ENCODE assay signal across 37 cellular contexts in genomic region chr9:32820322-32820721, GRCh38. TPM values are rescaled to one million over a fixed set of nuclear protein-coding genes. Genes with fewer than 3 reads are reported as not detected.
"Had no signal": no experiment of that assay in that cellular context is flagged by ENCODE, and none has a peak within 500 bp of the region (broad histone marks: within the 10 kb centered on the region; RNA-seq: fewer than 3 reads in every experiment).

No MANE protein-coding gene starts in this region.

- H3K9me3 ChIP-seq: MG63 had no signal

- DNase-seq: Karpas-422, Kasumi-1, MG63, MM.1S, MV-4-11, NCI-H1048, NCI-H1092, NCI-H1092 treated with DMSO at 0.1 percent for 48 hours, NCI-H1105, NCI-H1417, NCI-H1417 treated with DMSO at 0.1 percent for 48 hours, NCI-H1436, NCI-H1436 treated with DMSO at 0.1 percent for 48 hours, NCI-H146, NCI-H1694, NCI-H1694 treated with DMSO at 0.1 percent for 48 hours, NCI-H187, NCI-H187 treated with DMSO at 0.1 percent for 48 hours, NCI-H1930, NCI-H2029, NCI-H2029 treated with DMSO at 0.1 percent for 48 hours, NCI-H2081, NCI-H2081 treated with DMSO at 0.1 percent for 48 hours, NCI-H2107, NCI-H2171, NCI-H2171 treated with DMSO at 0.1 percent for 48 hours, NCI-H2227 treated with DMSO at 0.1 percent for 48 hours, NCI-H226, NCI-H345, NCI-H446, NCI-H446 treated with DMSO at 0.1 percent for 48 hours, NCI-H510A had no signal

- H3K36me3 ChIP-seq: MG63 had no signal

- H3K27ac ChIP-seq: KMS-11 had no signal

- H3K4me2 ChIP-seq: KMS-11 had no signal

- H3K4me3 ChIP-seq: MG63 had no signal

- H3K9ac ChIP-seq: KMS-11 had no signal

RNA-seq across cellular contexts. Expression of gene TMEM215, which starts 37.0 kb away (rescaled TPM):
- total RNA-seq: LHCN-M2, M059J, MCF 10A, NCI-H460 had no signal
